In genomic region chr9:136058152-136058483, GRCh38 we compare ENCODE assay signal across 30 cellular contexts. TPM values are rescaled to one million over a fixed set of nuclear protein-coding genes. Genes with fewer than 3 reads are reported as not detected.
DNase-seq lines count a peak whose midpoint lies in the region; ATAC-seq and TF ChIP-seq lines count a peak whose summit lies in the region.
"Had no signal": no experiment of that assay in that cellular context is flagged by ENCODE, and none has a peak within 500 bp of the region (broad histone marks: within the 10 kb centered on the region; RNA-seq: fewer than 3 reads in every experiment).

No MANE protein-coding gene starts in this region.

- no peaks in the 10 kb centered on the region for H3K36me3 Mint-ChIP-seq in WTC11
- H3K36me3 Mint-ChIP-seq in immature natural killer cell = no peaks in the 10 kb centered on the region

- no peak overlapping the region for H3K14ac ChIP-seq in neuronal stem cell (ENCODE audit: low read length)

- H3K4me1 Mint-ChIP-seq in WTC11 (peaks cover 33% of the 10 kb centered on the region), immature natural killer cell (peaks cover 38 to 39% of the 10 kb centered on the region in 2 donors)

- H3K23ac ChIP-seq in neuronal stem cell (ENCODE audit: low read depth, low read length, poor library complexity) = no peak overlapping the region

- H3K18ac ChIP-seq in neuronal stem cell (ENCODE audit: low read length) = peak overlapping the region; percentile 58

- TF ChIP-seq CTCF in BE2C (IDR thresholded peaks at IDR 0.05; ENCODE audit: low read depth, low read length) (no peak), WTC11 (IDR thresholded peaks at IDR 0.05) (no peak), colonic mucosa (IDR thresholded peaks at IDR 0.05) (no peak)

- H3K9ac ChIP-seq in neuronal stem cell (ENCODE audit: low read depth, low read length, poor library complexity) (no peak overlapping the region), colonic mucosa (ENCODE audit: low read depth in 2 of 2, low read length in 2 of 2) (no peak overlapping the region)

- POLR2A ChIA-PET in WTC11 (lab: Charles Lee) = interaction anchor here (0.8 to 1.2 kb wide), 2 partner anchors 33 to 90 kb away, joined by 3 read pairs; no protein-coding TSS in a partner anchor

- WGBS in neuronal stem cell (ENCODE audit: extremely low coverage in 2 of 2, insufficient read length in 2 of 2, insufficient replicate concordance in 1 of 2), 2 donors = no CpG with 5 or more reads among the region's 10 CpGs

- H3K9me3 Mint-ChIP-seq in WTC11 (no peaks in the 10 kb centered on the region), immature natural killer cell (no peaks in the 10 kb centered on the region)
- H3K9me3 Mint-ChIP-seq: CD8-positive, alpha-beta T cell; central memory CD8-positive, alpha-beta T cell; naive thymus-derived CD8-positive, alpha-beta T cell; T-helper 2 cell treated with Interferon-gamma antibody and Interleukin-4, amounts not matched to agents 5 μg/mL and 100 μg/mL, for 36 hours had no signal

- H3K4me3 Mint-ChIP-seq in WTC11 (no peak overlapping the region), immature natural killer cell (no peak overlapping the region)
- H3K4me3 Mint-ChIP-seq: activated CD8-positive, alpha-beta T cell treated with anti-CD3 and anti-CD28 coated beads, Interleukin-2, amount 10 ng/mL, durations not matched to agents 7 days and 5 days; CD8-positive, alpha-beta T cell; central memory CD8-positive, alpha-beta T cell; naive thymus-derived CD8-positive, alpha-beta T cell; T-helper 2 cell treated with Interferon-gamma antibody and Interleukin-4, amounts not matched to agents 5 μg/mL and 100 μg/mL, for 36 hours had no signal

- H3K27me3 Mint-ChIP-seq in WTC11 (ENCODE audit: low read depth) = no peaks in the 10 kb centered on the region
- H3K27me3 Mint-ChIP-seq in immature natural killer cell (ENCODE audit: low read depth in 3 of 3) = peaks cover 0 to 2% (median 0%) of the 10 kb centered on the region in 3 donors
- H3K27me3 Mint-ChIP-seq: central memory CD8-positive, alpha-beta T cell had no signal

- DNase-seq in BE2C (peak; percentile 6), D341Med (ENCODE audit: low spot score) (peak; percentile 27), WTC11 (ENCODE audit: low spot score) (peak; percentile 15), neuronal stem cell (ENCODE audit: low spot score) (no peak), immature natural killer cell (no peak), colonic mucosa (no peak)
- DNase-seq in activated CD4-positive, alpha-beta T cell treated with anti-CD3 and anti-CD28 coated beads, Interleukin-2, amount 50 U/mL, for 48 hours = no peak
- DNase-seq: activated CD4-positive, alpha-beta T cell treated with anti-CD3 and anti-CD28 coated beads for 1 hour; activated CD8-positive, alpha-beta T cell treated with anti-CD3 and anti-CD28 coated beads, Interleukin-2, amount 10 ng/mL, durations not matched to agents 7 days and 5 days; activated gamma-delta T cell; activated T-cell treated with anti-CD3 and anti-CD28 coated beads for 4 hours; dorsolateral prefrontal cortex; EL; foreskin melanocyte; Kasumi-1; NCI-H446; NCI-H748 treated with DMSO at 0.1 percent for 48 hours; occipital lobe; SHP77; stimulated activated CD4-positive, alpha-beta T cell treated with anti-CD3 and anti-CD28 coated beads, Interleukin-12 subunit alpha, Interleukin-12 subunit beta, amount 100 ng/mL, for 4 hours; stimulated activated CD4-positive, alpha-beta T cell treated with anti-CD3 and anti-CD28 coated beads, Interleukin-2, amount 100 ng/mL, for 48 hours; substantia nigra; trophoblast cell had no signal

- no peak overlapping the region for H2BK120ac ChIP-seq in neuronal stem cell (ENCODE audit: low read depth, low read length)

- H4K8ac ChIP-seq in neuronal stem cell (ENCODE audit: low read depth, low read length) = no peak overlapping the region

- H2AFZ ChIP-seq in neuronal stem cell (ENCODE audit: low read length) = no peak overlapping the region

- H2BK5ac ChIP-seq in neuronal stem cell (ENCODE audit: low read length) = no peak overlapping the region

- peak overlapping the region; percentile 79 for H2AK5ac ChIP-seq in neuronal stem cell (ENCODE audit: low read depth, low read length)

- CTCF ChIA-PET in WTC11 (lab: Charles Lee) = interaction anchor here (0.8 to 1.5 kb wide), 6 partner anchors 42 to 90 kb away, joined by 3 to 7 read pairs (median 3); partner anchors contain the start of gene TMEM250

- intact Hi-C loops in colonic mucosa (cut with DNase I) = no loop called here

- no peaks in the 10 kb centered on the region for H3K9me3 ChIP-seq in BE2C
- no peaks in the 10 kb centered on the region for H3K9me3 ChIP-seq in neuronal stem cell (replicated peaks in 1 of 2; ENCODE audit: control insufficient read depth in 2 of 2, insufficient read depth in 1 of 2, low read depth in 1 of 2, low read length in 2 of 2)
- H3K9me3 ChIP-seq in colonic mucosa = no peaks in the 10 kb centered on the region
- H3K9me3 ChIP-seq: sigmoid colon had no signal

- peak overlapping the region; percentile 27 for H2BK15ac ChIP-seq in neuronal stem cell (ENCODE audit: low read length)

- no peak overlapping the region for H3K4me3 ChIP-seq in BE2C (ENCODE audit: low read depth, low read length)
- H3K4me3 ChIP-seq in neuronal stem cell (ENCODE audit: low read length in 2 of 2) = no peak overlapping the region
- H3K4me3 ChIP-seq in colonic mucosa = no peak overlapping the region
- H3K4me3 ChIP-seq: dorsolateral prefrontal cortex, lung had no signal

- ATAC-seq in WTC11 = no peak
- ATAC-seq: activated CD8-positive, alpha-beta T cell treated with anti-CD3 and anti-CD28 coated beads, Interleukin-2, amount 10 ng/mL, durations not matched to agents 7 days and 5 days; CD8-positive, alpha-beta T cell; HCT116; naive thymus-derived CD8-positive, alpha-beta T cell had no signal

- H2BK12ac ChIP-seq in neuronal stem cell (ENCODE audit: low read length) = no peak overlapping the region

- H3K27ac Mint-ChIP-seq in WTC11 (no peak overlapping the region), immature natural killer cell (no peak overlapping the region)
- H3K27ac Mint-ChIP-seq: activated CD8-positive, alpha-beta T cell treated with anti-CD3 and anti-CD28 coated beads, Interleukin-2, amount 10 ng/mL, durations not matched to agents 7 days and 5 days; CD8-positive, alpha-beta T cell; T-helper 2 cell treated with Interferon-gamma antibody and Interleukin-4, amounts not matched to agents 5 μg/mL and 100 μg/mL, for 36 hours had no signal

- H3K4me2 ChIP-seq in neuronal stem cell (ENCODE audit: insufficient read depth, low read length, poor library complexity, severe bottlenecking) = no peak overlapping the region

- H3K27ac ChIP-seq in neuronal stem cell (replicated peaks; ENCODE audit: low read length) (no peak overlapping the region), colonic mucosa (no peak overlapping the region)

- peak overlapping the region; percentile 42 for H3K4ac ChIP-seq in neuronal stem cell (ENCODE audit: low read length)

- H3K36me3 ChIP-seq in BE2C = no peaks in the 10 kb centered on the region
- no peaks in the 10 kb centered on the region for H3K36me3 ChIP-seq in neuronal stem cell (replicated peaks in 1 of 2; ENCODE audit: control insufficient read depth in 2 of 2, insufficient read depth in 2 of 2, low read length in 2 of 2)
- no peaks in the 10 kb centered on the region for H3K36me3 ChIP-seq in colonic mucosa
- H3K36me3 ChIP-seq: sigmoid colon had no signal

- H3K27me3 ChIP-seq in BE2C = no peaks in the 10 kb centered on the region
- no peaks in the 10 kb centered on the region for H3K27me3 ChIP-seq in neuronal stem cell (ENCODE audit: control insufficient read depth in 3 of 3, insufficient read depth in 3 of 3, low read depth in 1 of 3, low read length in 3 of 3)
- H3K27me3 ChIP-seq in colonic mucosa = no peaks in the 10 kb centered on the region
- H3K27me3 ChIP-seq: dorsolateral prefrontal cortex, sigmoid colon had no signal

- H3K79me1 ChIP-seq in neuronal stem cell (ENCODE audit: low read depth, low read length) = peaks cover 3% of the 10 kb centered on the region

- H3K4me1 ChIP-seq in BE2C (peaks cover 7% of the 10 kb centered on the region), neuronal stem cell (ENCODE audit: control insufficient read depth in 2 of 2, insufficient read depth in 1 of 2, low read depth in 1 of 2, low read length in 2 of 2) (peaks cover 22 to 28% of the 10 kb centered on the region in 2 donors), colonic mucosa (peaks cover 25% of the 10 kb centered on the region)

- H4K91ac ChIP-seq in neuronal stem cell (ENCODE audit: low read depth, low read length, poor library complexity) = no peak overlapping the region

TF ChIP-seq in WTC11, 78 proteins besides CTCF, POLR2A, EP300 and RAD21 (continues in another document):
- TF ChIP-seq NR1H2 (CRISPR knock-in tag; IDR thresholded peaks at IDR 0.05) = no peak
- TF ChIP-seq EMX1 (CRISPR knock-in tag; IDR thresholded peaks at IDR 0.05) = no peak
- TF ChIP-seq HMGXB4 (CRISPR knock-in tag; IDR thresholded peaks at IDR 0.05) = no peak
- no peak for TF ChIP-seq GTF2I (CRISPR knock-in tag; conservative IDR thresholded peaks at IDR 0.05)
- no peak for TF ChIP-seq ZMAT4 (CRISPR knock-in tag; IDR thresholded peaks at IDR 0.05)
- TF ChIP-seq FOXK1 (CRISPR knock-in tag; IDR thresholded peaks at IDR 0.05) = no peak
- TF ChIP-seq MAX (CRISPR knock-in tag; IDR thresholded peaks at IDR 0.05) = no peak

RNA-seq across cellular contexts. Expression of gene NACC2, which starts 37.0 kb away (rescaled TPM):
- polyA plus RNA-seq in BE2C (2012; ENCODE audit: insufficient read depth, insufficient read length, low read depth) = 7.1 TPM
- 14.1 to 17.1 TPM (median 14.5 TPM) in 3 replicates for total RNA-seq in WTC11 (2021)
- polyA plus RNA-seq in neuronal stem cell (2013, experiment 1 of 2) = 4.9 TPM
- polyA plus RNA-seq in neuronal stem cell (2013, experiment 2 of 2) = 5.0 TPM
- polyA plus RNA-seq in immature natural killer cell = 1 to 10 TPM; 2.1 to 6.2 (median 2.8) TPM
- total RNA-seq in colonic mucosa = 10 to 100 TPM; 20.3 to 21.0 TPM

Comparison
In these comparisons a context has a peak if more than half of its experiments do, and no peak if none do; other contexts are left out.
1. DNase-seq: peak in BE2C (single experiment), D341Med (single experiment) and WTC11 (single experiment); none in neuronal stem cell (single experiment), activated CD4-positive, alpha-beta T cell treated with anti-CD3 and anti-CD28 coated beads, Interleukin-2, amount 50 U/mL, for 48 hours (0 of 2), immature natural killer cell (0 of 3) and colonic mucosa (single experiment).